ENCODE assay signal across 1 cellular context in genomic region chr19:41926861-41927809, GRCh38.
TF ChIP-seq lines count a peak whose summit lies in the region.

No MANE protein-coding gene starts in this region.

TF ChIP-seq in K562, 482 proteins besides CTCF, POLR2A, EP300 and RAD21 (continued from another document):
- TF ChIP-seq ARID1B (IDR thresholded peaks at IDR 0.05) (0 out of 2 replicates have a peak, but pooled peaks have one; percentile 31), EWSR1 (IDR thresholded peaks at IDR 0.05; ENCODE audit: borderline replicate concordance, low read depth, partially characterized antibody) (no peak), PHF21A (IDR thresholded peaks at IDR 0.05; ENCODE audit: borderline replicate concordance, low read depth) (0 out of 2 replicates have a peak, but pooled peaks have one; percentile 22), CTBP1 (IDR thresholded peaks at IDR 0.05; ENCODE audit: borderline replicate concordance) (no peak), SIX5 (IDR thresholded peaks at IDR 0.05; ENCODE audit: borderline replicate concordance in 1 of 2, insufficient read depth in 1 of 2, low read depth in 1 of 2, low read length in 2 of 2) (no peak), ZBTB2 (IDR thresholded peaks at IDR 0.05) (peak; percentile 79), MLLT1 (IDR thresholded peaks at IDR 0.05) (peak in 1 of 2 experiments; percentile 40; a peak in 1 of 4 replicates), ZNF57 (CRISPR knock-in tag; IDR thresholded peaks at IDR 0.05) (no peak)
